6 cellular contexts compared by ENCODE assay signal in genomic region chr20:23981014-23981413, GRCh38. TPM values are rescaled to one million over a fixed set of nuclear protein-coding genes. Genes with fewer than 3 reads are reported as not detected.
"Had no signal": no experiment of that assay in that cellular context is flagged by ENCODE, and none has a peak within 500 bp of the region (broad histone marks: within the 10 kb centered on the region; RNA-seq: fewer than 3 reads in every experiment).

No MANE protein-coding gene starts in this region.

RNA-seq across cellular contexts. Expression of gene GGTLC1, which starts 7.6 kb away (rescaled TPM):
- total RNA-seq: aorta; esophagus mucosa; left colon; naive thymus-derived CD8-positive, alpha-beta T cell; SK-MEL-5; T-helper 17 cell had no signal
